In genomic region chr2:170969872-170970271, GRCh38 we compare ENCODE assay signal across 30 cellular contexts.
"Had no signal": no experiment of that assay in that cellular context is flagged by ENCODE, and none has a peak within 500 bp of the region (broad histone marks: within the 10 kb centered on the region; RNA-seq: fewer than 3 reads in every experiment).

No MANE protein-coding gene starts in this region.

- H3K27me3 ChIP-seq: ascending aorta, cardiac muscle cell, dorsolateral prefrontal cortex, gastrocnemius medialis, upper lobe of left lung, vagina had no signal

- H3K9ac ChIP-seq: neural progenitor cell, parathyroid adenoma had no signal

- H3K4me2 ChIP-seq: neural progenitor cell, smooth muscle cell had no signal

- ATAC-seq: gastrocnemius medialis; left lung; lower lobe of right lung; naive thymus-derived CD8-positive, alpha-beta T cell; psoas muscle; stimulated activated memory B cell treated with anti-CD40 and anti-IgM and Interleukin-4, amounts not matched to agents 10 μg/mL and 1 μg/mL and 100 μg/mL, for 72 hours; stimulated activated naive CD8-positive, alpha-beta T cell treated with anti-CD3 and anti-CD28 coated beads, Interleukin-15, amount 100 ng/mL, for 72 hours had no signal

- H3K36me3 ChIP-seq: neural progenitor cell had no signal

- DNase-seq: activated CD4-positive, alpha-beta T cell treated with anti-CD3 and anti-CD28 coated beads for 4 hours; activated CD4-positive, alpha-beta T cell treated with anti-CD3 and anti-CD28 coated beads, Interleukin-2, amount 50 U/mL, for 4 hours; activated effector memory CD4-positive, alpha-beta T cell treated with Interleukin-2 at 50 U/mL for 16 hours; activated naive CD4-positive, alpha-beta T cell treated with Interleukin-2 at 50 U/mL for 16 hours; cerebellar nuclear complex; dorsolateral prefrontal cortex; effector memory CD4-positive, alpha-beta T cell; erythroblast; gastrocnemius medialis; glutamatergic neuron; left lung; lower lobe of right lung; mesenchymal stem cell; naive thymus-derived CD8-positive, alpha-beta T cell; occipital lobe; psoas muscle; stimulated activated CD4-positive, alpha-beta T cell treated with anti-CD3 and anti-CD28 coated beads, Interleukin-1b, Interleukin-23, amount 100 ng/mL, for 48 hours; stimulated activated CD4-positive, alpha-beta T cell treated with anti-CD3 and anti-CD28 coated beads, Interleukin-4, amount 100 ng/mL, for 4 hours; stimulated activated CD8-positive, alpha-beta memory T cell treated with anti-CD3 and anti-CD28 coated beads, Interleukin-4, amount 100 ng/mL, for 48 hours; stimulated activated naive CD8-positive, alpha-beta T cell treated with anti-CD3 and anti-CD28 coated beads, Interleukin-15, amount 100 ng/mL, for 72 hours; substantia nigra had no signal

- H2AFZ ChIP-seq: neural progenitor cell, parathyroid adenoma had no signal

- H3K4me1 ChIP-seq: psoas muscle had no signal

- H3K9me3 ChIP-seq: ascending aorta, gastrocnemius medialis, left lung, lower lobe of right lung, psoas muscle, upper lobe of left lung, vagina had no signal

- H3K79me2 ChIP-seq: parathyroid adenoma had no signal

- H3K4me3 ChIP-seq: ascending aorta, cardiac muscle cell, coronary artery, dorsolateral prefrontal cortex, gastrocnemius medialis, left lung, lower lobe of right lung, neural progenitor cell, psoas muscle, smooth muscle cell, upper lobe of left lung, vagina had no signal
